In the genomic region with DNA sequence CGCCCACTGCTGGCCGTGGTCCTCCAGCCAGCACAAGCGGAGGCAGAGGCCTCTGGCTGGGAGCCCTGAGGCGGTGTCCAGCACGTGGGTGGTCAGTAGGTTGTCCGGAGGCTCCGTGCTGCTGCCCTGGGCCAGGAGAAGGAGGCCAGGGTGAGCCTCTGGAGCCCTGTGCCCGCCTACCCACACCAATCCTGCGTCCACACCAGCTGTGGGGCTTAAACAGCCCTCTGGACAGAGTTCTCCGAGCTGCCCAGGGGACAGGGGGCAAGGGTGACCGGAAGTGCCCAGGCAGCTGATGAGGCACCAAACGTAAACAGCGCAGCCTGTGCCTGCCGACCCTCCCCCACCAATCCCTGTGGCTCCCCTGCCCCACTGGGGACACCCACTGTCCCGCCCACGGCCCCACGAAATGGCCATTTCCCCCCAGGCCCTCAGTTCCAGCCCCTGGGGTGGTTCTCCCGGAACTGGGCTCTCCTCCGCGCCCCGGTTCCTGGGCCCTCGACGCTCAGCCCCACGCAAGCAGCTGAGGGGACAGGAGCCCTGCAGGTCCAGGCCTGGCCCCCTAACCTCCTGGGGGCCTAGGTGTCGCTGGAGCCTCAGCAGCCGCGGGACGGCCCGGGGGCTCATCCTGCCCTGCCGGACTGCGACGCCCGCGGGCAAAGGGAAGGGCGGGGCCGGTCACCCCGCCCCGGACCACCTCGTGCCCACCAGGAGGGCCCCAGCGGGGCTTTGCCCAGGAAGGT, we compare ENCODE assay signal across 7 cellular contexts. TPM values are rescaled to one million over a fixed set of nuclear protein-coding genes. Genes with fewer than 3 reads are reported as not detected.
DNase-seq lines count a peak whose midpoint lies in the region; ATAC-seq, FAIRE-seq and TF ChIP-seq lines count a peak whose summit lies in the region.

No MANE protein-coding gene starts in this region.

- H3K27ac Mint-ChIP-seq in MCF 10A (ENCODE audit: low read depth, unreplicated experiment): no peak overlapping the region
- H3K27ac Mint-ChIP-seq in stimulated activated effector memory CD8-positive, alpha-beta T cell treated with anti-CD3 and anti-CD28 coated beads, Interleukin-12 subunit alpha, Interleukin-12 subunit beta, amount 100 ng/mL, for 72 hours: peak overlapping the region; percentile 65

- peak overlapping the region; percentile 67 for H3K4me2 ChIP-seq in keratinocyte (ENCODE audit: control insufficient read depth, extremely low read depth, insufficient read depth, low read depth, low read length)

- FAIRE-seq in HTR-8/SVneo (lab: Jason Lieb, UNC): no peak
- no peak for FAIRE-seq in keratinocyte (lab: Jason Lieb, UNC)

- CTCF ChIA-PET in MCF 10A (lab: Yijun Ruan, JAX): no interaction called here

- H3K9me3 ChIP-seq in keratinocyte (ENCODE audit: control insufficient read depth, low read depth, low read length): no peaks in the 10 kb centered on the region

- peaks cover 4% of the 10 kb centered on the region for H4K20me1 ChIP-seq in keratinocyte (ENCODE audit: control insufficient read depth, extremely low read depth, insufficient read depth, low read length)

- H3K4me1 Mint-ChIP-seq in MCF 10A (ENCODE audit: insufficient read depth, unreplicated experiment): peaks cover 11% of the 10 kb centered on the region
- peaks cover 16% of the 10 kb centered on the region for H3K4me1 Mint-ChIP-seq in stimulated activated effector memory CD8-positive, alpha-beta T cell treated with anti-CD3 and anti-CD28 coated beads, Interleukin-12 subunit alpha, Interleukin-12 subunit beta, amount 100 ng/mL, for 72 hours

- peaks cover 16% of the 10 kb centered on the region for H3K27me3 ChIP-seq in keratinocyte (ENCODE audit: control insufficient read depth, extremely low read depth, insufficient read depth, low read length)

- H3K4me1 ChIP-seq in keratinocyte (ENCODE audit: control insufficient read depth, extremely low read depth, insufficient read depth, low read length): peaks cover 24% of the 10 kb centered on the region

- peak overlapping the region; percentile 22 to 38 (median 30) for H3K4me3 ChIP-seq in keratinocyte (ENCODE audit: control insufficient read depth in 2 of 3, extremely low read depth in 1 of 3, insufficient read depth in 2 of 3, low read depth in 1 of 3, low read length in 3 of 3)

- H3K27ac ChIP-seq in keratinocyte (ENCODE audit: control insufficient read depth, insufficient read depth, low read length): no peak overlapping the region

- H3K36me3 Mint-ChIP-seq in MCF 10A (ENCODE audit: insufficient read depth, unreplicated experiment): peaks cover 16% of the 10 kb centered on the region
- peaks cover 6% of the 10 kb centered on the region for H3K36me3 Mint-ChIP-seq in stimulated activated effector memory CD8-positive, alpha-beta T cell treated with anti-CD3 and anti-CD28 coated beads, Interleukin-12 subunit alpha, Interleukin-12 subunit beta, amount 100 ng/mL, for 72 hours

- dilution Hi-C loops in keratinocyte (cut with MboI; ENCODE audit: extremely low pct_ligation_motif_present, low sequenced_read_pairs): no loop called here

- TF ChIP-seq CTCF in MCF 10A (IDR thresholded peaks at IDR 0.05; ENCODE audit: unreplicated experiment) (no peak), keratinocyte (optimal IDR thresholded peaks at IDR 0.05 in 1 of 3, IDR thresholded peaks at IDR 0.05 in 1 of 3, conservative IDR thresholded peaks at IDR 0.05 in 1 of 3; ENCODE audit: extremely low read depth in 1 of 3, insufficient read depth in 2 of 3, low read length in 3 of 3) (no peak)

- POLR2A ChIA-PET in MCF 10A (lab: Yijun Ruan, JAX): no interaction called here

- no peak overlapping the region for H3K9ac ChIP-seq in keratinocyte (ENCODE audit: control insufficient read depth, extremely low read depth, insufficient read depth, low read length)

- H3K9me1 ChIP-seq in keratinocyte (ENCODE audit: control insufficient read depth, extremely low read depth, insufficient read depth, low read length): peaks cover 4% of the 10 kb centered on the region

- DNase-seq in HTR-8/SVneo (ENCODE audit: insufficient read length, low spot score) (peak; percentile 51), MCF 10A (ENCODE audit: unreplicated experiment) (peak; percentile 27), keratinocyte (ENCODE audit: low read depth, low spot score) (no peak), iPS-NIHi7 (ENCODE audit: extremely low spot score) (no peak), NCI-H2029 (lab: John Stamatoyannopoulos, UW) (no peak)
- DNase-seq in stimulated activated effector memory CD8-positive, alpha-beta T cell treated with anti-CD3 and anti-CD28 coated beads, Interleukin-12 subunit alpha, Interleukin-12 subunit beta, amount 100 ng/mL, for 72 hours (ENCODE audit: low spot score in 2 of 2): no peak

- H3K9me3 Mint-ChIP-seq in MCF 10A (ENCODE audit: unreplicated experiment): no peaks in the 10 kb centered on the region
- no peaks in the 10 kb centered on the region for H3K9me3 Mint-ChIP-seq in stimulated activated effector memory CD8-positive, alpha-beta T cell treated with anti-CD3 and anti-CD28 coated beads, Interleukin-12 subunit alpha, Interleukin-12 subunit beta, amount 100 ng/mL, for 72 hours

- no peak overlapping the region for H2AFZ ChIP-seq in keratinocyte (ENCODE audit: control insufficient read depth, low read length)

- H3K27me3 Mint-ChIP-seq in MCF 10A (ENCODE audit: insufficient read depth, unreplicated experiment): no peaks in the 10 kb centered on the region

- no peak overlapping the region for H3K4me3 Mint-ChIP-seq in MCF 10A (ENCODE audit: unreplicated experiment)
- peak overlapping the region; percentile 49 for H3K4me3 Mint-ChIP-seq in stimulated activated effector memory CD8-positive, alpha-beta T cell treated with anti-CD3 and anti-CD28 coated beads, Interleukin-12 subunit alpha, Interleukin-12 subunit beta, amount 100 ng/mL, for 72 hours

- intact Hi-C loops in MCF 10A (cut with micrococcal nuclease): no loop called here

- no TSS peak for BruUV-seq in MCF 10A (replicated peaks; lab: Mats Ljungman, UMichigan)

- ATAC-seq in stimulated activated effector memory CD8-positive, alpha-beta T cell treated with anti-CD3 and anti-CD28 coated beads, Interleukin-12 subunit alpha, Interleukin-12 subunit beta, amount 100 ng/mL, for 72 hours: no peak
- no peak for ATAC-seq in GM21576 (IDR thresholded peaks at IDR 0.05; ENCODE audit: unreplicated experiment)

- H3K79me2 ChIP-seq in keratinocyte (ENCODE audit: control insufficient read depth, insufficient read depth, low read length): no peaks in the 10 kb centered on the region

- H3K36me3 ChIP-seq in keratinocyte (ENCODE audit: control insufficient read depth in 2 of 2, extremely low read depth in 1 of 2, insufficient read depth in 2 of 2, low read length in 2 of 2): peaks cover 0 to 6% of the 10 kb centered on the region in 2 experiments

RNA-seq across cellular contexts. Expression of a gene that starts 27.9 kb away (rescaled TPM):
- total RNA-seq in MCF 10A (2022): 3.5 TPM in 2 replicates
- polyA plus RNA-seq in keratinocyte: 1.7 to 4.2 TPM (median 4.1 TPM) in 3 replicates
- 1.8 TPM for polyA plus RNA-seq in keratinocyte (2011; ENCODE audit: low read depth)
- 6.7 and 9.7 TPM in 2 replicates for polyA plus RNA-seq in keratinocyte (2011; cell fraction: cytosol; rRNA removed)
- 3.6 and 4.1 TPM in 2 replicates for polyA plus RNA-seq in keratinocyte (2011; cell fraction: nucleus; rRNA removed)
- polyA plus RNA-seq in keratinocyte (2012; ENCODE audit: low replicate concordance): 4.0 and 8.3 TPM in 2 replicates
- polyA minus RNA-seq in keratinocyte: 3.3 to 4.2 TPM (median 3.7 TPM) in 3 replicates
- 10.0 TPM for polyA minus RNA-seq in keratinocyte (2011; cell fraction: cytosol; rRNA and poly(A)+ RNA removed)
- 2.4 and 2.8 TPM in 2 replicates for polyA minus RNA-seq in keratinocyte (2011; cell fraction: nucleus; rRNA and poly(A)+ RNA removed)

RNA-seq across cellular contexts. Expression of a gene that starts 30.0 kb away (rescaled TPM):
- total RNA-seq in MCF 10A (2022): not detected in 2 replicates
- polyA plus RNA-seq in keratinocyte: not detected in 3 replicates
- not detected for polyA plus RNA-seq in keratinocyte (2011; ENCODE audit: low read depth)
- polyA plus RNA-seq in keratinocyte (2011; cell fraction: cytosol; rRNA removed): not detected in 2 replicates
- polyA plus RNA-seq in keratinocyte (2011; cell fraction: nucleus; rRNA removed): not detected in 2 replicates
- polyA plus RNA-seq in keratinocyte (2012; ENCODE audit: low replicate concordance): not detected in 2 replicates
- not detected in 3 replicates for polyA minus RNA-seq in keratinocyte
- not detected for polyA minus RNA-seq in keratinocyte (2011; cell fraction: cytosol; rRNA and poly(A)+ RNA removed)
- not detected in 2 replicates for polyA minus RNA-seq in keratinocyte (2011; cell fraction: nucleus; rRNA and poly(A)+ RNA removed)

Comparison
In these comparisons a context has a peak if more than half of its experiments do, and no peak if none do; other contexts are left out.
1. DNase-seq: peak in HTR-8/SVneo (single experiment) and MCF 10A (single experiment); none in keratinocyte (single experiment), stimulated activated effector memory CD8-positive, alpha-beta T cell treated with anti-CD3 and anti-CD28 coated beads, Interleukin-12 subunit alpha, Interleukin-12 subunit beta, amount 100 ng/mL, for 72 hours (0 of 2), iPS-NIHi7 (single experiment) and NCI-H2029 (single experiment).